19 cellular contexts compared by ENCODE assay signal in genomic region chr2:67599561-67599960, GRCh38.
"Had no signal": no experiment of that assay in that cellular context is flagged by ENCODE, and none has a peak within 500 bp of the region (broad histone marks: within the 10 kb centered on the region; RNA-seq: fewer than 3 reads in every experiment).

No MANE protein-coding gene starts in this region.

- DNase-seq: activated CD4-positive, CD25-positive, alpha-beta regulatory T cell treated with anti-CD3 and anti-CD28 coated beads, Interleukin-2, amount 50 U/mL, for 72 hours; activated naive CD4-positive, alpha-beta T cell treated with anti-CD3 and anti-CD28 coated beads for 36 hours; activated T-cell treated with anti-CD3 and anti-CD28 coated beads for 4 hours; effector CD8-positive, alpha-beta T cell; esophagus squamous epithelium; foreskin keratinocyte; glutamatergic neuron; hypothalamus; kidney glomerular epithelial cell; nephron progenitor cell; psoas muscle; stimulated activated CD4-positive, alpha-beta T cell treated with anti-CD3 and anti-CD28 coated beads, Interleukin-1b, Interleukin-23, amount 100 ng/mL, for 48 hours; stomach; T-helper 1 cell; testis; upper lobe of left lung had no signal

- H3K4me1 ChIP-seq: esophagus squamous epithelium, psoas muscle, stomach, testis, upper lobe of left lung had no signal

- H3K9me3 ChIP-seq: testis, upper lobe of left lung had no signal

- H3K27ac ChIP-seq: esophagus squamous epithelium, foreskin keratinocyte, psoas muscle, stomach, testis, upper lobe of left lung had no signal

- FAIRE-seq: astrocyte, endothelial cell of umbilical vein had no signal

- H3K36me3 ChIP-seq: esophagus squamous epithelium, stomach, upper lobe of left lung had no signal

- H3K4me3 ChIP-seq: esophagus squamous epithelium, psoas muscle, stomach, upper lobe of left lung had no signal

- ATAC-seq: psoas muscle, sciatic nerve had no signal

- H3K27me3 ChIP-seq: esophagus squamous epithelium, foreskin keratinocyte, stomach, testis, upper lobe of left lung had no signal
